ENCODE assay signal across 1 cellular context in the genomic region with DNA sequence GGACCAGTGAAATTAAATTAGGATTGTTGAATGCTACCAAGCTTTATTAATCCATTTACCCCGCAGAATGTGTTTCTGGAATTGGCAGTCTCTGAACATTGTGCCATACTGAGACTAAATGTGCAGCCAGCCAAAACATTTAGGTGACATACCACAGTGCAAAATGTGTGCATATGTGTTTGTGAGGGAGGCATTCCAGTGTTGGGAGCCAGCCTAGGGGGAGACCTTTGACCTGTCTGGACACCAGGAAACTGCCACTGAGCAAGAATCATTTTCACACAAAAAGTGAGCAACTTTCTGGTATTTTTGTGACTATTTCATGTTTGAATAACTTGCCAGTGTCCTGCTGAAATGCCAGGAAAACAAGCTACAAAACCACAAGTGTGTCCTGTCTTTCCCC.
TF ChIP-seq lines count a peak whose summit lies in the region.

No MANE protein-coding gene starts in this region.

TF ChIP-seq in HepG2, 621 proteins besides CTCF, POLR2A, EP300 and RAD21 (continued from another document and continues in another):
- TF ChIP-seq ZNF317 (CRISPR knock-in tag; IDR thresholded peaks at IDR 0.05) (no peak), AGO1 (IDR thresholded peaks at IDR 0.05; ENCODE audit: low read depth, low read length, poor library complexity, severe bottlenecking) (no peak), TEAD3 (CRISPR knock-in tag; optimal IDR thresholded peaks at IDR 0.05; ENCODE audit: borderline replicate concordance) (peak; percentile 91), NR2F2 (IDR thresholded peaks at IDR 0.05; ENCODE audit: borderline replicate concordance, low read depth) (peak; percentile 51; the same call in 1 of the 2 replicates), ZNF615 (CRISPR knock-in tag; IDR thresholded peaks at IDR 0.05; ENCODE audit: borderline replicate concordance) (no peak), FOXA1 (IDR thresholded peaks at IDR 0.05) (no peak), FOXA1 (CRISPR knock-in tag; IDR thresholded peaks at IDR 0.05) (no peak), ZNF234 (CRISPR knock-in tag; conservative IDR thresholded peaks at IDR 0.05) (no peak), FOXM1 (CRISPR knock-in tag; IDR thresholded peaks at IDR 0.05) (no peak), TCF12 (IDR thresholded peaks at IDR 0.05) (no peak), TCF12 (CRISPR knock-in tag; IDR thresholded peaks at IDR 0.05) (no peak), ZNF44 (CRISPR knock-in tag; IDR thresholded peaks at IDR 0.05) (no peak), ZNF205 (CRISPR knock-in tag; IDR thresholded peaks at IDR 0.05) (no peak), ZNF800 (CRISPR knock-in tag; IDR thresholded peaks at IDR 0.05) (no peak), REXO4 (CRISPR knock-in tag; IDR thresholded peaks at IDR 0.05; ENCODE audit: borderline replicate concordance) (no peak), NFKBIZ (CRISPR knock-in tag; IDR thresholded peaks at IDR 0.05) (no peak), KLF11 (CRISPR knock-in tag; IDR thresholded peaks at IDR 0.05) (no peak), DR1 (CRISPR knock-in tag; IDR thresholded peaks at IDR 0.05) (no peak), HOXA5 (CRISPR knock-in tag; IDR thresholded peaks at IDR 0.05) (no peak), SALL2 (CRISPR knock-in tag; IDR thresholded peaks at IDR 0.05) (no peak), HBP1 (CRISPR knock-in tag; IDR thresholded peaks at IDR 0.05; ENCODE audit: low read depth) (no peak), ZNF816 (CRISPR knock-in tag; IDR thresholded peaks at IDR 0.05; ENCODE audit: borderline replicate concordance) (no peak), MIXL1 (CRISPR knock-in tag; IDR thresholded peaks at IDR 0.05) (no peak), ZNF34 (CRISPR knock-in tag; IDR thresholded peaks at IDR 0.05; ENCODE audit: borderline replicate concordance) (no peak), ZNF704 (CRISPR knock-in tag; IDR thresholded peaks at IDR 0.05; ENCODE audit: borderline replicate concordance) (no peak), SMC3 (IDR thresholded peaks at IDR 0.05; ENCODE audit: low read length) (peak; percentile 9; the same call in 1 of the 2 replicates), MED8 (CRISPR knock-in tag; IDR thresholded peaks at IDR 0.05; ENCODE audit: insufficient replicate concordance) (no peak), PAF1 (CRISPR knock-in tag; IDR thresholded peaks at IDR 0.05) (no peak), BCL6 (CRISPR knock-in tag; IDR thresholded peaks at IDR 0.05) (0 out of 2 replicates have a peak, but pooled peaks have one; percentile 19), NRL (CRISPR knock-in tag; IDR thresholded peaks at IDR 0.05; ENCODE audit: borderline replicate concordance) (no peak), U2AF2 (IDR thresholded peaks at IDR 0.05; ENCODE audit: low read depth, low read length) (no peak), ZNF292 (CRISPR knock-in tag; IDR thresholded peaks at IDR 0.05; ENCODE audit: borderline replicate concordance, low read depth) (peak; percentile 64; the same call in 1 of the 2 replicates), IKZF5 (CRISPR knock-in tag; IDR thresholded peaks at IDR 0.05) (0 out of 2 replicates have a peak, but pooled peaks have one; percentile 13), ZNF614 (CRISPR knock-in tag; IDR thresholded peaks at IDR 0.05; ENCODE audit: borderline replicate concordance) (no peak), ZNF775 (CRISPR knock-in tag; IDR thresholded peaks at IDR 0.05; ENCODE audit: borderline replicate concordance) (no peak), CENPBD1 (CRISPR knock-in tag; IDR thresholded peaks at IDR 0.05; ENCODE audit: borderline replicate concordance, low read depth) (no peak), ZNF160 (CRISPR knock-in tag; IDR thresholded peaks at IDR 0.05) (no peak), RBM22 (optimal IDR thresholded peaks at IDR 0.05; ENCODE audit: low read length) (no peak), GABPA (IDR thresholded peaks at IDR 0.05; ENCODE audit: low read depth, low read length) (no peak), GABPA (CRISPR knock-in tag; IDR thresholded peaks at IDR 0.05; ENCODE audit: low read depth) (no peak), ZNF746 (CRISPR knock-in tag; IDR thresholded peaks at IDR 0.05) (no peak)
- TF ChIP-seq, protein P1, sequence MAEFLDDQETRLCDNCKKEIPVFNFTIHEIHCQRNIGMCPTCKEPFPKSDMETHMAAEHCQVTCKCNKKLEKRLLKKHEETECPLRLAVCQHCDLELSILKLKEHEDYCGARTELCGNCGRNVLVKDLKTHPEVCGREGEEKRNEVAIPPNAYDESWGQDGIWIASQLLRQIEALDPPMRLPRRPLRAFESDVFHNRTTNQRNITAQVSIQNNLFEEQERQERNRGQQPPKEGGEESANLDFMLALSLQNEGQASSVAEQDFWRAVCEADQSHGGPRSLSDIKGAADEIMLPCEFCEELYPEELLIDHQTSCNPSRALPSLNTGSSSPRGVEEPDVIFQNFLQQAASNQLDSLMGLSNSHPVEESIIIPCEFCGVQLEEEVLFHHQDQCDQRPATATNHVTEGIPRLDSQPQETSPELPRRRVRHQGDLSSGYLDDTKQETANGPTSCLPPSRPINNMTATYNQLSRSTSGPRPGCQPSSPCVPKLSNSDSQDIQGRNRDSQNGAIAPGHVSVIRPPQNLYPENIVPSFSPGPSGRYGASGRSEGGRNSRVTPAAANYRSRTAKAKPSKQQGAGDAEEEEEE (CRISPR knock-in tag; IDR thresholded peaks at IDR 0.05; ENCODE audit: borderline replicate concordance) = no peak
- TF ChIP-seq, protein P2, sequence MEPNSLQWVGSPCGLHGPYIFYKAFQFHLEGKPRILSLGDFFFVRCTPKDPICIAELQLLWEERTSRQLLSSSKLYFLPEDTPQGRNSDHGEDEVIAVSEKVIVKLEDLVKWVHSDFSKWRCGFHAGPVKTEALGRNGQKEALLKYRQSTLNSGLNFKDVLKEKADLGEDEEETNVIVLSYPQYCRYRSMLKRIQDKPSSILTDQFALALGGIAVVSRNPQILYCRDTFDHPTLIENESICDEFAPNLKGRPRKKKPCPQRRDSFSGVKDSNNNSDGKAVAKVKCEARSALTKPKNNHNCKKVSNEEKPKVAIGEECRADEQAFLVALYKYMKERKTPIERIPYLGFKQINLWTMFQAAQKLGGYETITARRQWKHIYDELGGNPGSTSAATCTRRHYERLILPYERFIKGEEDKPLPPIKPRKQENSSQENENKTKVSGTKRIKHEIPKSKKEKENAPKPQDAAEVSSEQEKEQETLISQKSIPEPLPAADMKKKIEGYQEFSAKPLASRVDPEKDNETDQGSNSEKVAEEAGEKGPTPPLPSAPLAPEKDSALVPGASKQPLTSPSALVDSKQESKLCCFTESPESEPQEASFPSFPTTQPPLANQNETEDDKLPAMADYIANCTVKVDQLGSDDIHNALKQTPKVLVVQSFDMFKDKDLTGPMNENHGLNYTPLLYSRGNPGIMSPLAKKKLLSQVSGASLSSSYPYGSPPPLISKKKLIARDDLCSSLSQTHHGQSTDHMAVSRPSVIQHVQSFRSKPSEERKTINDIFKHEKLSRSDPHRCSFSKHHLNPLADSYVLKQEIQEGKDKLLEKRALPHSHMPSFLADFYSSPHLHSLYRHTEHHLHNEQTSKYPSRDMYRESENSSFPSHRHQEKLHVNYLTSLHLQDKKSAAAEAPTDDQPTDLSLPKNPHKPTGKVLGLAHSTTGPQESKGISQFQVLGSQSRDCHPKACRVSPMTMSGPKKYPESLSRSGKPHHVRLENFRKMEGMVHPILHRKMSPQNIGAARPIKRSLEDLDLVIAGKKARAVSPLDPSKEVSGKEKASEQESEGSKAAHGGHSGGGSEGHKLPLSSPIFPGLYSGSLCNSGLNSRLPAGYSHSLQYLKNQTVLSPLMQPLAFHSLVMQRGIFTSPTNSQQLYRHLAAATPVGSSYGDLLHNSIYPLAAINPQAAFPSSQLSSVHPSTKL (CRISPR knock-in tag; IDR thresholded peaks at IDR 0.05) = peak; percentile 69
- TF ChIP-seq, protein P3, sequence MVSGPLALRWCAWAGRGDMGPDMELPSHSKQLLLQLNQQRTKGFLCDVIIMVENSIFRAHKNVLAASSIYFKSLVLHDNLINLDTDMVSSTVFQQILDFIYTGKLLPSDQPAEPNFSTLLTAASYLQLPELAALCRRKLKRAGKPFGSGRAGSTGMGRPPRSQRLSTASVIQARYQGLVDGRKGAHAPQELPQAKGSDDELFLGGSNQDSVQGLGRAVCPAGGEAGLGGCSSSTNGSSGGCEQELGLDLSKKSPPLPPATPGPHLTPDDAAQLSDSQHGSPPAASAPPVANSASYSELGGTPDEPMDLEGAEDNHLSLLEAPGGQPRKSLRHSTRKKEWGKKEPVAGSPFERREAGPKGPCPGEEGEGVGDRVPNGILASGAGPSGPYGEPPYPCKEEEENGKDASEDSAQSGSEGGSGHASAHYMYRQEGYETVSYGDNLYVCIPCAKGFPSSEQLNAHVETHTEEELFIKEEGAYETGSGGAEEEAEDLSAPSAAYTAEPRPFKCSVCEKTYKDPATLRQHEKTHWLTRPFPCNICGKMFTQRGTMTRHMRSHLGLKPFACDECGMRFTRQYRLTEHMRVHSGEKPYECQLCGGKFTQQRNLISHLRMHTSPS (CRISPR knock-in tag; IDR thresholded peaks at IDR 0.05; ENCODE audit: low read depth) = no peak
